Comparison of ENCODE assay signal across 13 cellular contexts in genomic region chr13:111186305-111186930, GRCh38.
DNase-seq lines count a peak whose midpoint lies in the region; ATAC-seq, FAIRE-seq and TF ChIP-seq lines count a peak whose summit lies in the region.
"Had no signal": no experiment of that assay in that cellular context is flagged by ENCODE, and none has a peak within 500 bp of the region (broad histone marks: within the 10 kb centered on the region; RNA-seq: fewer than 3 reads in every experiment).

No MANE protein-coding gene starts in this region.

- no peak overlapping the region for H3K4ac ChIP-seq in neuronal stem cell (ENCODE audit: low read length)

- H2AK5ac ChIP-seq in neuronal stem cell (ENCODE audit: low read depth, low read length) = no peak overlapping the region

- H3K27ac ChIP-seq in heart left ventricle (peak overlapping the region in 7 of 12 donors; percentile 20 to 74 (median 59)), uterus (peak overlapping the region; percentile 29 to 61), neuronal stem cell (replicated peaks; ENCODE audit: low read length) (no peak overlapping the region), pancreas (no peak overlapping the region)

- H3K27ac Mint-ChIP-seq in glutamatergic neuron (ENCODE audit: unreplicated experiment) = peak overlapping the region; percentile 98

- TF ChIP-seq CTCF in heart left ventricle (IDR thresholded peaks at IDR 0.05) (no peak), glutamatergic neuron (IDR thresholded peaks at IDR 0.05; ENCODE audit: partially characterized antibody, unreplicated experiment) (no peak), uterus (IDR thresholded peaks at IDR 0.05) (no peak), pancreas (IDR thresholded peaks at IDR 0.05) (no peak)

- intact Hi-C loops in heart left ventricle (cut with DNase I) = loop anchor here in 1 of 10 donors (2.0 kb wide), 1 partner anchor 16 kb away; no protein-coding TSS in a partner anchor
- intact Hi-C loops in cardiac septum (cut with DNase I) = no loop called here
- intact Hi-C loops in uterus (cut with DNase I; ENCODE audit: low total_unique reads) = no loop called here
- intact Hi-C loops in pancreas (cut with DNase I) = no loop called here

- H4K8ac ChIP-seq in neuronal stem cell (ENCODE audit: low read depth, low read length) = no peak overlapping the region

- peaks cover 86% of the 10 kb centered on the region for H3K4me1 Mint-ChIP-seq in glutamatergic neuron (ENCODE audit: low read depth, unreplicated experiment)

- no peak for TF ChIP-seq POLR2A in heart left ventricle (IDR thresholded peaks at IDR 0.05)
- TF ChIP-seq POLR2A in uterus (IDR thresholded peaks at IDR 0.05) = no peak

- no peak overlapping the region for H2BK5ac ChIP-seq in neuronal stem cell (ENCODE audit: low read length)

- H3K27me3 Mint-ChIP-seq in glutamatergic neuron (ENCODE audit: unreplicated experiment) = peaks cover 20% of the 10 kb centered on the region

- H3K36me3 Mint-ChIP-seq in glutamatergic neuron (ENCODE audit: unreplicated experiment) = peaks cover 6% of the 10 kb centered on the region

- H3K27me3 ChIP-seq in heart left ventricle = no peaks in the 10 kb centered on the region
- H3K27me3 ChIP-seq in uterus = no peaks in the 10 kb centered on the region
- H3K27me3 ChIP-seq in neuronal stem cell (ENCODE audit: control insufficient read depth in 3 of 3, insufficient read depth in 3 of 3, low read depth in 1 of 3, low read length in 3 of 3) = no peaks in the 10 kb centered on the region
- H3K27me3 ChIP-seq in pancreas = no peaks in the 10 kb centered on the region
- H3K27me3 ChIP-seq: sigmoid colon had no signal

- H2AFZ ChIP-seq in neuronal stem cell (ENCODE audit: low read length) = no peak overlapping the region

- ATAC-seq in heart left ventricle = peak in 1 of 4 donors; percentile 3
- no peak for ATAC-seq in pancreas

- no peak overlapping the region for H3K23ac ChIP-seq in neuronal stem cell (ENCODE audit: low read depth, low read length, poor library complexity)

- H2BK12ac ChIP-seq in neuronal stem cell (ENCODE audit: low read length) = no peak overlapping the region

- no peak for DNase-seq in heart left ventricle
- DNase-seq in cardiac septum (ENCODE audit: low spot score) = no peak
- peak; percentile 67 for DNase-seq in NAMALWA (ENCODE audit: low spot score)
- no peak for DNase-seq in glutamatergic neuron
- no peak for DNase-seq in uterus
- DNase-seq in kidney glomerular epithelial cell (lab: John Stamatoyannopoulos, UW) = no peak
- DNase-seq in neuronal stem cell (ENCODE audit: low spot score) = no peak
- no peak for DNase-seq in pancreas
- DNase-seq: activated CD8-positive, alpha-beta memory T cell treated with anti-CD3 and anti-CD28 coated beads for 24 hours; IMR-90; NCI-H2081; sigmoid colon had no signal

- H3K4me3 ChIP-seq in heart left ventricle (peak overlapping the region in 4 of 12 donors; percentile 3 to 43 (median 16)), uterus (no peak overlapping the region), neuronal stem cell (ENCODE audit: low read length in 2 of 2) (no peak overlapping the region), pancreas (no peak overlapping the region)
- H3K4me3 ChIP-seq: sigmoid colon had no signal

- no peak overlapping the region for H3K18ac ChIP-seq in neuronal stem cell (ENCODE audit: low read length)

- peaks cover 13 to 71% (median 54%) of the 10 kb centered on the region in 12 donors for H3K4me1 ChIP-seq in heart left ventricle
- peaks cover 0 to 5% of the 10 kb centered on the region in 2 donors for H3K4me1 ChIP-seq in uterus
- H3K4me1 ChIP-seq in neuronal stem cell (ENCODE audit: control insufficient read depth in 2 of 2, insufficient read depth in 1 of 2, low read depth in 1 of 2, low read length in 2 of 2) = peaks cover 0 to 9% of the 10 kb centered on the region in 2 donors
- no peaks in the 10 kb centered on the region for H3K4me1 ChIP-seq in pancreas

- no peak overlapping the region for H2BK15ac ChIP-seq in neuronal stem cell (ENCODE audit: low read length)

- H3K36me3 ChIP-seq in heart left ventricle (no peaks in the 10 kb centered on the region), uterus (no peaks in the 10 kb centered on the region), neuronal stem cell (replicated peaks in 1 of 2; ENCODE audit: control insufficient read depth in 2 of 2, insufficient read depth in 2 of 2, low read length in 2 of 2) (peaks cover 2 to 18% of the 10 kb centered on the region in 2 donors), pancreas (no peaks in the 10 kb centered on the region)
- H3K36me3 ChIP-seq: sigmoid colon had no signal

- FAIRE-seq in pancreas (lab: Jason Lieb, UNC) = no peak
- FAIRE-seq: H54 had no signal

- H3K9me3 Mint-ChIP-seq in glutamatergic neuron (ENCODE audit: unreplicated experiment) = peaks cover 42% of the 10 kb centered on the region

- no peak overlapping the region for H3K9ac ChIP-seq in neuronal stem cell (ENCODE audit: low read depth, low read length, poor library complexity)

- H3K14ac ChIP-seq in neuronal stem cell (ENCODE audit: low read length) = no peak overlapping the region

- peaks cover 19% of the 10 kb centered on the region for H3K79me1 ChIP-seq in neuronal stem cell (ENCODE audit: low read depth, low read length)

- WGBS in heart left ventricle, 4 donors = 62 to 71% (median 64%) methylated on average over 9 of the region's 9 CpGs
- WGBS in neuronal stem cell (ENCODE audit: extremely low coverage in 2 of 2, insufficient read length in 2 of 2, insufficient replicate concordance in 1 of 2), 2 donors = no CpG with 5 or more reads among the region's 9 CpGs
- 90 to 91% methylated on average over 9 of the region's 9 CpGs for WGBS in pancreas, 2 donors

- peak overlapping the region; percentile 77 for H3K4me3 Mint-ChIP-seq in glutamatergic neuron (ENCODE audit: unreplicated experiment)

- H4K91ac ChIP-seq in neuronal stem cell (ENCODE audit: low read depth, low read length, poor library complexity) = no peak overlapping the region

- no peak overlapping the region for H2BK120ac ChIP-seq in neuronal stem cell (ENCODE audit: low read depth, low read length)

- no peaks in the 10 kb centered on the region for H3K9me3 ChIP-seq in heart left ventricle
- H3K9me3 ChIP-seq in uterus = no peaks in the 10 kb centered on the region
- H3K9me3 ChIP-seq in neuronal stem cell (replicated peaks in 1 of 2; ENCODE audit: control insufficient read depth in 2 of 2, insufficient read depth in 1 of 2, low read depth in 1 of 2, low read length in 2 of 2) = no peaks in the 10 kb centered on the region
- no peaks in the 10 kb centered on the region for H3K9me3 ChIP-seq in pancreas
- H3K9me3 ChIP-seq: sigmoid colon had no signal

- no peak overlapping the region for H3K4me2 ChIP-seq in neuronal stem cell (ENCODE audit: insufficient read depth, low read length, poor library complexity, severe bottlenecking)

Comparison
In these comparisons a context has a peak if more than half of its experiments do, and no peak if none do; other contexts are left out.
1. H3K27ac ChIP-seq: peak in heart left ventricle (7 of 12) and uterus (2 of 2); none in neuronal stem cell (single experiment) and pancreas (0 of 4).